Comparison of ENCODE assay signal across 16 cellular contexts in genomic region chr1:192488058-192488457, GRCh38.
DNase-seq lines count a peak whose midpoint lies in the region; ATAC-seq, FAIRE-seq and TF ChIP-seq lines count a peak whose summit lies in the region.
"Had no signal": no experiment of that assay in that cellular context is flagged by ENCODE, and none has a peak within 500 bp of the region (broad histone marks: within the 10 kb centered on the region; RNA-seq: fewer than 3 reads in every experiment).

No MANE protein-coding gene starts in this region.

- no peak overlapping the region for H2BK15ac ChIP-seq in H1 (ENCODE audit: low read length)

- H3F3A ChIP-seq in Loucy (ENCODE audit: low read depth), result no peaks in the 10 kb centered on the region
- no peaks in the 10 kb centered on the region for H3F3A ChIP-seq in neural progenitor cell (ENCODE audit: low read depth)

- no peak overlapping the region for H3K4me3 Mint-ChIP-seq in neural progenitor cell
- H3K4me3 Mint-ChIP-seq: activated T-helper 1 cell treated with anti-CD3 and anti-CD28 coated beads, Interleukin-12 subunit alpha, Interleukin-12 subunit beta, Interleukin-2, Interleukin-4 antibody, amounts not matched to agents 30 ng/mL and 10 ng/mL and 1 ng/mL, durations not matched to agents 14 hours and 24 hours and 36 hours; mesothelial cell of epicardium had no signal

- H3K14ac ChIP-seq in H1 (ENCODE audit: insufficient read length), result no peak overlapping the region

- DNase-seq in DND-41 (no peak), H1 (ENCODE audit: low read depth in 1 of 2, low spot score in 2 of 2) (no peak), neural progenitor cell (ENCODE audit: low spot score) (peak; percentile 31), RCC 7860 (ENCODE audit: low spot score) (no peak), NCI-H128 (lab: John Stamatoyannopoulos, UW; ENCODE audit: unreplicated experiment) (no peak), osteoblast (ENCODE audit: insufficient read length, low spot score, missing footprints) (no peak)
- DNase-seq: effector CD8-positive, alpha-beta T cell; GOT3; KG1 had no signal

- H3K4me1 ChIP-seq in DND-41 (ENCODE audit: insufficient read depth, low read length) (peaks cover 22% of the 10 kb centered on the region), Loucy (ENCODE audit: insufficient read depth, low read length, poor library complexity, severe bottlenecking) (no peaks in the 10 kb centered on the region), H1 (replicated peaks in 1 of 4; ENCODE audit: control insufficient read depth in 3 of 4, insufficient read depth in 4 of 4, low read length in 3 of 4) (no peaks in the 10 kb centered on the region), neural progenitor cell (no peaks in the 10 kb centered on the region), osteoblast (ENCODE audit: insufficient read depth, low read length) (peaks cover 16% of the 10 kb centered on the region)

- no peak for ATAC-seq in DND-41 (ENCODE audit: insufficient read depth, low read depth)
- no peak for ATAC-seq in HG03442 (IDR thresholded peaks at IDR 0.05; ENCODE audit: unreplicated experiment)
- ATAC-seq: activated CD4-positive, CD25-positive, alpha-beta regulatory T cell treated with anti-CD3 and anti-CD28 coated beads, Interleukin-2, amount 50 U/mL, for 24 hours; Right ventricle myocardium inferior had no signal

- POLR2A ChIA-PET in H1 (lab: Charles Lee; ENCODE audit: partially characterized antibody), result no interaction called here

- no peak overlapping the region for H3K27ac Mint-ChIP-seq in neural progenitor cell
- H3K27ac Mint-ChIP-seq: activated T-helper 1 cell treated with anti-CD3 and anti-CD28 coated beads, Interleukin-12 subunit alpha, Interleukin-12 subunit beta, Interleukin-2, Interleukin-4 antibody, amounts not matched to agents 30 ng/mL and 10 ng/mL and 1 ng/mL, durations not matched to agents 14 hours and 24 hours and 36 hours had no signal

- H3K23me2 ChIP-seq in H1 (ENCODE audit: low read depth, low read length), result no peaks in the 10 kb centered on the region

- H3K27me3 ChIP-seq in DND-41 (ENCODE audit: insufficient read depth, low read length, poor library complexity), result no peaks in the 10 kb centered on the region
- H3K27me3 ChIP-seq in Loucy (ENCODE audit: insufficient read depth, low read length, poor library complexity, severe bottlenecking), result no peaks in the 10 kb centered on the region
- H3K27me3 ChIP-seq in H1 (replicated peaks in 1 of 4; ENCODE audit: control insufficient read depth in 3 of 4, extremely low read depth in 1 of 4, insufficient read depth in 3 of 4, low read length in 3 of 4), result no peaks in the 10 kb centered on the region
- no peaks in the 10 kb centered on the region for H3K27me3 ChIP-seq in neural progenitor cell
- H3K27me3 ChIP-seq in osteoblast (ENCODE audit: insufficient read depth, low read length), result no peaks in the 10 kb centered on the region

- FAIRE-seq in H1 (lab: Jason Lieb, UNC) (peak; percentile 71), RCC 7860 (lab: Jason Lieb, UNC) (no peak)
- FAIRE-seq: astrocyte had no signal

- H2BK5ac ChIP-seq in H1 (ENCODE audit: low read depth, low read length), result no peak overlapping the region

- H4K5ac ChIP-seq in H1 (ENCODE audit: insufficient read length, low read depth, low read length), result no peak overlapping the region

- H3K79me2 ChIP-seq in DND-41 (ENCODE audit: insufficient read depth, low read length) (no peaks in the 10 kb centered on the region), Loucy (ENCODE audit: insufficient read depth, low read length) (no peaks in the 10 kb centered on the region), H1 (ENCODE audit: control insufficient read depth in 1 of 2, insufficient read depth in 2 of 2, low read length in 2 of 2) (no peaks in the 10 kb centered on the region), neural progenitor cell (ENCODE audit: low read depth) (no peaks in the 10 kb centered on the region), osteoblast (ENCODE audit: insufficient read depth, low read length) (no peaks in the 10 kb centered on the region)

- H3K4ac ChIP-seq in H1 (replicated peaks; ENCODE audit: insufficient read length, low read depth, low read length), result no peak overlapping the region

- no peak for TF ChIP-seq EP300 in H1 (IDR thresholded peaks at IDR 0.05; ENCODE audit: borderline replicate concordance in 1 of 2, low read depth in 2 of 2, low read length in 2 of 2)

- TF ChIP-seq RAD21 in H1 (IDR thresholded peaks at IDR 0.05 in 1 of 2, conservative IDR thresholded peaks at IDR 0.05 in 1 of 2; ENCODE audit: low read depth in 2 of 2, low read length in 2 of 2), result peak in 1 of 2 experiments; percentile 32; a peak in 2 of 4 replicates

- H2BK120ac ChIP-seq in H1 (replicated peaks; ENCODE audit: low read depth, low read length), result no peak overlapping the region

- no peak overlapping the region for H3K56ac ChIP-seq in H1 (replicated peaks; ENCODE audit: insufficient read length, low read depth, low read length)

- H3K9me3 ChIP-seq in DND-41 (ENCODE audit: insufficient read depth, low read length, severe bottlenecking), result no peaks in the 10 kb centered on the region
- no peaks in the 10 kb centered on the region for H3K9me3 ChIP-seq in Loucy (ENCODE audit: insufficient read depth, low read depth, low read length)
- no peaks in the 10 kb centered on the region for H3K9me3 ChIP-seq in H1 (ENCODE audit: insufficient read depth in 2 of 2, low read depth in 1 of 2, low read length in 1 of 2)
- no peaks in the 10 kb centered on the region for H3K9me3 ChIP-seq in neural progenitor cell (ENCODE audit: low read depth)
- no peaks in the 10 kb centered on the region for H3K9me3 ChIP-seq in osteoblast (ENCODE audit: low read depth, low read length)

- H3K4me1 Mint-ChIP-seq in neural progenitor cell, result peaks cover 24% of the 10 kb centered on the region

- H4K20me1 ChIP-seq in DND-41 (ENCODE audit: insufficient read depth, low read length) (no peaks in the 10 kb centered on the region), Loucy (ENCODE audit: insufficient read depth, low read length, poor library complexity, severe bottlenecking) (no peaks in the 10 kb centered on the region), H1 (replicated peaks in 1 of 2; ENCODE audit: control insufficient read depth in 1 of 2, insufficient read depth in 2 of 2, low read length in 2 of 2) (no peaks in the 10 kb centered on the region), neural progenitor cell (ENCODE audit: low read depth) (no peaks in the 10 kb centered on the region), osteoblast (ENCODE audit: insufficient read depth, low read length) (no peaks in the 10 kb centered on the region)

- no peak overlapping the region for H3K4me3 ChIP-seq in DND-41 (ENCODE audit: low read depth in 1 of 2, low read length in 2 of 2)
- no peak overlapping the region for H3K4me3 ChIP-seq in Loucy (ENCODE audit: low read length, poor library complexity, severe bottlenecking)
- H3K4me3 ChIP-seq in H1 (ENCODE audit: extremely low read depth in 1 of 4, insufficient read depth in 2 of 4, low read depth in 3 of 4, low read length in 4 of 4), result no peak overlapping the region
- no peak overlapping the region for H3K4me3 ChIP-seq in neural progenitor cell
- H3K4me3 ChIP-seq in osteoblast (ENCODE audit: insufficient read depth, low read length), result no peak overlapping the region

- H3K27me3 Mint-ChIP-seq in neural progenitor cell (ENCODE audit: insufficient read depth, low read depth), result peaks cover 2% of the 10 kb centered on the region

- H3K23ac ChIP-seq in H1 (ENCODE audit: insufficient read length), result no peak overlapping the region

- no peaks in the 10 kb centered on the region for H3K36me3 Mint-ChIP-seq in neural progenitor cell

- H3K36me3 ChIP-seq in DND-41 (ENCODE audit: insufficient read depth, low read length), result no peaks in the 10 kb centered on the region
- no peaks in the 10 kb centered on the region for H3K36me3 ChIP-seq in Loucy (ENCODE audit: insufficient read depth, low read length)
- H3K36me3 ChIP-seq in H1 (ENCODE audit: control insufficient read depth in 2 of 4, insufficient read depth in 4 of 4, low read length in 3 of 4), result no peaks in the 10 kb centered on the region
- no peaks in the 10 kb centered on the region for H3K36me3 ChIP-seq in neural progenitor cell
- no peaks in the 10 kb centered on the region for H3K36me3 ChIP-seq in osteoblast (ENCODE audit: insufficient read depth, low read length)

- no peak overlapping the region for H2AK5ac ChIP-seq in H1 (ENCODE audit: low read depth, low read length)

- no peak overlapping the region for H2BK20ac ChIP-seq in H1 (ENCODE audit: low read length)

- TF ChIP-seq CTCF in DND-41 (IDR thresholded peaks at IDR 0.05; ENCODE audit: borderline replicate concordance, extremely low read depth, low read length, poor library complexity, severe bottlenecking) (peak; percentile 40), Loucy (conservative IDR thresholded peaks at IDR 0.05; ENCODE audit: low read length) (peak; percentile 37), H1 (IDR thresholded peaks at IDR 0.05; ENCODE audit: control extremely low read depth in 1 of 3, insufficient read depth in 1 of 3, low read depth in 1 of 3, low read length in 3 of 3) (peak in 2 of 3 experiments; percentile 51 to 61; a peak in 3 of 4 replicates), neural progenitor cell (IDR thresholded peaks at IDR 0.05) (peak; percentile 39), osteoblast (IDR thresholded peaks at IDR 0.05; ENCODE audit: extremely low read depth, low read depth, low read length) (no peak)

- H3K27ac ChIP-seq in DND-41 (ENCODE audit: low read length), result no peak overlapping the region
- H3K27ac ChIP-seq in H1 (ENCODE audit: low read depth, low read length), result no peak overlapping the region
- no peak overlapping the region for H3K27ac ChIP-seq in neural progenitor cell
- no peak overlapping the region for H3K27ac ChIP-seq in osteoblast (ENCODE audit: low read depth, low read length)

- no peaks in the 10 kb centered on the region for H3K79me1 ChIP-seq in H1 (ENCODE audit: low read depth, low read length)

- CTCF ChIA-PET in H1 (lab: Charles Lee; ENCODE audit: partially characterized antibody), result no interaction called here

- H4K91ac ChIP-seq in H1 (replicated peaks; ENCODE audit: insufficient read length, low read length), result no peak overlapping the region

- H3K9ac ChIP-seq in DND-41 (ENCODE audit: low read depth, low read length) (no peak overlapping the region), Loucy (ENCODE audit: low read depth, low read length, poor library complexity, severe bottlenecking) (no peak overlapping the region), H1 (replicated peaks in 1 of 4; ENCODE audit: extremely low read depth in 1 of 4, low read depth in 3 of 4, low read length in 3 of 4) (no peak overlapping the region), neural progenitor cell (no peak overlapping the region)

- H3K18ac ChIP-seq in H1 (ENCODE audit: extremely low read depth, low read length), result no peak overlapping the region

- H3K9me3 Mint-ChIP-seq in neural progenitor cell, result peaks cover 9% of the 10 kb centered on the region
- H3K9me3 Mint-ChIP-seq: activated T-helper 1 cell treated with anti-CD3 and anti-CD28 coated beads, Interleukin-12 subunit alpha, Interleukin-12 subunit beta, Interleukin-2, Interleukin-4 antibody, amounts not matched to agents 30 ng/mL and 10 ng/mL and 1 ng/mL, durations not matched to agents 14 hours and 24 hours and 36 hours had no signal

- TF ChIP-seq POLR2A in H1 (IDR thresholded peaks at IDR 0.05; ENCODE audit: control extremely low read depth in 1 of 2, low read depth in 2 of 2, low read length in 2 of 2), result no peak

- H2BK12ac ChIP-seq in H1 (ENCODE audit: low read depth, low read length), result no peak overlapping the region

- H2AFZ ChIP-seq in DND-41 (ENCODE audit: low read depth, low read length) (no peak overlapping the region; the same call in 1 of the 2 replicates), Loucy (ENCODE audit: low read length) (no peak overlapping the region), H1 (ENCODE audit: low read length) (no peak overlapping the region), neural progenitor cell (replicated peaks) (no peak overlapping the region), osteoblast (ENCODE audit: low read length) (no peak overlapping the region)

- no peak overlapping the region for H4K8ac ChIP-seq in H1 (ENCODE audit: extremely low read depth, insufficient read depth, low read length)

- H3K9me2 ChIP-seq in Loucy (replicated peaks; ENCODE audit: low read depth, low read length), result no peaks in the 10 kb centered on the region

- no peak overlapping the region for H3K4me2 ChIP-seq in DND-41 (ENCODE audit: insufficient read depth, low read length)
- H3K4me2 ChIP-seq in Loucy (ENCODE audit: low read depth, low read length, poor library complexity, severe bottlenecking), result no peak overlapping the region
- H3K4me2 ChIP-seq in H1 (ENCODE audit: insufficient read depth in 1 of 2, low read depth in 2 of 2, low read length in 2 of 2), result no peak overlapping the region
- H3K4me2 ChIP-seq in neural progenitor cell, result no peak overlapping the region
- no peak overlapping the region for H3K4me2 ChIP-seq in osteoblast (ENCODE audit: insufficient read depth, low read length)
